In the genomic region with DNA sequence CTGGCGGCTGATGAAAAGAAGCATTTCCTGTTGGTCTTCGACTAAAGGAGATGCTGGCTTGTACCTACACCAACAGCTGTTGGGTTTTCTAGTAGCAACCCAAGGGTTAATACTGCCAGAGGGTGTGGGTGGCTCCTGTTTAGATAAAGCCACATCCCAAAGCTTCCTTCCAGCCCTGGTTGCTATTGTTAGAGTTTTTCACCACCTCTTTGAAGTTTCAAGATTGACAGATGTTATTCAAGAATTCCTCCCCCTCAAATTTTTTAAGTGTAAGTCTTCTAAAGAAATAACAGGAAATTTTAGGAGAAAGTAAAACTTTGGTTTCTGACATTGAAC, we compare ENCODE assay signal across 8 cellular contexts.
A peak's percentile ranks its signal among the peaks of the same experiment; 100 is the strongest.
DNase-seq lines count a peak whose midpoint lies in the region; ATAC-seq and TF ChIP-seq lines count a peak whose summit lies in the region.

No MANE protein-coding gene starts in this region.

- peaks cover 4% of the 10 kb centered on the region for H3K27me3 Mint-ChIP-seq in endothelial cell (ENCODE audit: unreplicated experiment)

- intact Hi-C loops in psoas muscle (cut with DNase I) = no loop called here

- peak overlapping the region; percentile 87 for H3K27ac Mint-ChIP-seq in endothelial cell (ENCODE audit: unreplicated experiment)
- peak overlapping the region; percentile 37 for H3K27ac Mint-ChIP-seq in stimulated activated effector memory CD8-positive, alpha-beta T cell treated with anti-CD3 and anti-CD28 coated beads, Interleukin-12 subunit alpha, Interleukin-12 subunit beta, amount 100 ng/mL, for 72 hours

- TF ChIP-seq CTCF in endothelial cell (IDR thresholded peaks at IDR 0.05; ENCODE audit: unreplicated experiment) = no peak
- no peak for TF ChIP-seq CTCF in psoas muscle (IDR thresholded peaks at IDR 0.05)

- H3K4me3 ChIP-seq in SJSA1 = no peak overlapping the region
- H3K4me3 ChIP-seq in psoas muscle = no peak overlapping the region

- no peaks in the 10 kb centered on the region for H3K27me3 ChIP-seq in SJSA1 (replicated peaks)
- no peaks in the 10 kb centered on the region for H3K27me3 ChIP-seq in psoas muscle (ENCODE audit: insufficient read depth in 3 of 3, low read length in 2 of 3)

- H3K4me1 ChIP-seq in SJSA1 (replicated peaks) = peaks cover 31% of the 10 kb centered on the region
- H3K4me1 ChIP-seq in psoas muscle = peaks cover 8% of the 10 kb centered on the region

- peak; percentile 70 for ATAC-seq in stimulated activated effector memory CD8-positive, alpha-beta T cell treated with anti-CD3 and anti-CD28 coated beads, Interleukin-12 subunit alpha, Interleukin-12 subunit beta, amount 100 ng/mL, for 72 hours
- no peak for ATAC-seq in psoas muscle

- peak; percentile 40 for DNase-seq in activated CD4-positive, alpha-beta T cell treated with anti-CD3 and anti-CD28 coated beads for 48 hours
- no peak for DNase-seq in activated CD4-positive, alpha-beta T cell treated with anti-CD3 and anti-CD28 coated beads, Interleukin-2, amount 50 U/mL, for 4 hours
- DNase-seq in SJSA1 (ENCODE audit: low read depth in 1 of 2, low spot score in 2 of 2) (peak; percentile 36 to 48), endothelial cell (ENCODE audit: low spot score) (peak; percentile 32), T1000 (lab: John Stamatoyannopoulos, UW) (no peak), psoas muscle (no peak), NCI-H446 (lab: John Stamatoyannopoulos, UW) (no peak)
- DNase-seq in stimulated activated effector memory CD8-positive, alpha-beta T cell treated with anti-CD3 and anti-CD28 coated beads, Interleukin-12 subunit alpha, Interleukin-12 subunit beta, amount 100 ng/mL, for 72 hours (ENCODE audit: low spot score in 2 of 2) = no peak

- H3K4me1 Mint-ChIP-seq in endothelial cell (ENCODE audit: unreplicated experiment) = peaks cover 62% of the 10 kb centered on the region
- H3K4me1 Mint-ChIP-seq in stimulated activated effector memory CD8-positive, alpha-beta T cell treated with anti-CD3 and anti-CD28 coated beads, Interleukin-12 subunit alpha, Interleukin-12 subunit beta, amount 100 ng/mL, for 72 hours = peaks cover 78% of the 10 kb centered on the region

- H3K36me3 Mint-ChIP-seq in endothelial cell (ENCODE audit: low read depth, unreplicated experiment) = peaks cover 43% of the 10 kb centered on the region
- peaks cover 100% of the 10 kb centered on the region for H3K36me3 Mint-ChIP-seq in stimulated activated effector memory CD8-positive, alpha-beta T cell treated with anti-CD3 and anti-CD28 coated beads, Interleukin-12 subunit alpha, Interleukin-12 subunit beta, amount 100 ng/mL, for 72 hours

- no peak overlapping the region for H3K4me3 Mint-ChIP-seq in endothelial cell (ENCODE audit: unreplicated experiment)
- no peak overlapping the region for H3K4me3 Mint-ChIP-seq in stimulated activated effector memory CD8-positive, alpha-beta T cell treated with anti-CD3 and anti-CD28 coated beads, Interleukin-12 subunit alpha, Interleukin-12 subunit beta, amount 100 ng/mL, for 72 hours

- H3K9me3 Mint-ChIP-seq in endothelial cell (ENCODE audit: unreplicated experiment) = no peaks in the 10 kb centered on the region
- no peaks in the 10 kb centered on the region for H3K9me3 Mint-ChIP-seq in stimulated activated effector memory CD8-positive, alpha-beta T cell treated with anti-CD3 and anti-CD28 coated beads, Interleukin-12 subunit alpha, Interleukin-12 subunit beta, amount 100 ng/mL, for 72 hours

- no peaks in the 10 kb centered on the region for H3K9me3 ChIP-seq in SJSA1 (replicated peaks)
- H3K9me3 ChIP-seq in psoas muscle = no peaks in the 10 kb centered on the region

- WGBS in psoas muscle, 3 donors = 61 to 71% (median 70%) methylated on average over 2 of the region's 2 CpGs

- H3K36me3 ChIP-seq in SJSA1 = peaks cover 28% of the 10 kb centered on the region
- H3K36me3 ChIP-seq in psoas muscle (ENCODE audit: insufficient read depth in 1 of 2, low read depth in 1 of 2) = peaks cover 3 to 15% of the 10 kb centered on the region in 2 donors

- peak overlapping the region; percentile 11; the same call in 1 of the 2 replicates for H3K27ac ChIP-seq in SJSA1
- H3K27ac ChIP-seq in psoas muscle = no peak overlapping the region

Comparison
In these comparisons a context has a peak if more than half of its experiments do, and no peak if none do; other contexts are left out.
1. DNase-seq: peak in activated CD4-positive, alpha-beta T cell treated with anti-CD3 and anti-CD28 coated beads for 48 hours (single experiment), SJSA1 (2 of 2) and endothelial cell (single experiment); none in activated CD4-positive, alpha-beta T cell treated with anti-CD3 and anti-CD28 coated beads, Interleukin-2, amount 50 U/mL, for 4 hours (0 of 2), stimulated activated effector memory CD8-positive, alpha-beta T cell treated with anti-CD3 and anti-CD28 coated beads, Interleukin-12 subunit alpha, Interleukin-12 subunit beta, amount 100 ng/mL, for 72 hours (0 of 2), T1000 (single experiment), psoas muscle (0 of 2) and NCI-H446 (0 of 2).